In the genomic region with DNA sequence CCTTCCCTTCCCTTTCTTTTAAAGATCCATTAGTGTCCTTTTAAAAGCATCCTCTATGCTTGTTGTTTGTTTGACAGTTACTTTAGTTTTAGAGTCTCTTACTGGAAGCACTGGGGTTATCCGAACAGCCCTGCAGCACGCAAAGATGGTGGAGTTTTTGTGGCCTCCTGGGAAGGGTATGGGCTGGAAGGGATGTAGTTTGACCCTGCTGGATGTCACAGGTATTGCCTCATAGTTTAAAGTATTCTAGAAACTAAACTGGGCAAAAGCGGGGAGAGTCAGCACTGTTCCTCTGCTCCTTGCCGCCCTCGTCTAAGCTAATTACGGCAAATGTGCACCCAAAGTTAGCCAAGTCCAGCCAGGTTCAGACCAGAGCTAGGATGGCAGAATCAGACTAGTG, we compare ENCODE assay signal across 13 cellular contexts. TPM values are rescaled to one million over a fixed set of nuclear protein-coding genes. Genes with fewer than 3 reads are reported as not detected.
A peak's percentile ranks its signal among the peaks of the same experiment; 100 is the strongest.
DNase-seq lines count a peak whose midpoint lies in the region; ATAC-seq, FAIRE-seq and TF ChIP-seq lines count a peak whose summit lies in the region.
"Had no signal": no experiment of that assay in that cellular context is flagged by ENCODE, and none has a peak within 500 bp of the region (broad histone marks: within the 10 kb centered on the region; RNA-seq: fewer than 3 reads in every experiment).

No MANE protein-coding gene starts in this region.

- dilution Hi-C loops in keratinocyte (cut with MboI; ENCODE audit: extremely low pct_ligation_motif_present, low sequenced_read_pairs): no loop called here

- H2AFZ ChIP-seq in DND-41 (ENCODE audit: low read depth, low read length) (no peak overlapping the region), keratinocyte (ENCODE audit: control insufficient read depth, low read length) (no peak overlapping the region)

- no peak for DNase-seq in DND-41
- DNase-seq in HFF-Myc (ENCODE audit: extremely low read depth, low read depth): no peak
- peak; percentile 53 for DNase-seq in SK-MEL-5 (ENCODE audit: low read depth, low spot score)
- DNase-seq in keratinocyte (ENCODE audit: low read depth, low spot score): no peak
- no peak for DNase-seq in activated effector memory CD4-positive, alpha-beta T cell treated with anti-CD3 and anti-CD28 coated beads, Interleukin-2, amount 50 U/mL, for 16 hours
- DNase-seq in T-helper 2 cell: no peak
- DNase-seq in medulla oblongata (ENCODE audit: extremely low spot score): no peak
- DNase-seq: activated naive CD4-positive, alpha-beta T cell; DMS79; kidney glomerular epithelial cell; NCI-H1436 treated with DMSO at 0.1 percent for 48 hours had no signal

- H3K27me3 ChIP-seq in DND-41 (ENCODE audit: insufficient read depth, low read length, poor library complexity) (no peaks in the 10 kb centered on the region), keratinocyte (ENCODE audit: control insufficient read depth, extremely low read depth, insufficient read depth, low read length) (no peaks in the 10 kb centered on the region)

- in situ Hi-C loops in SK-MEL-5 (cut with HindIII; ENCODE audit: low pct_unique_long_range_greater_than_20kb, low sequenced_read_pairs): loop anchor here (5.0 kb wide), 1 partner anchor 39 kb away; no protein-coding TSS in a partner anchor

- H3K4me1 ChIP-seq in DND-41 (ENCODE audit: insufficient read depth, low read length): no peaks in the 10 kb centered on the region
- H3K4me1 ChIP-seq in keratinocyte (ENCODE audit: control insufficient read depth, extremely low read depth, insufficient read depth, low read length): no peaks in the 10 kb centered on the region
- H3K4me1 ChIP-seq: prostate gland had no signal

- no peaks in the 10 kb centered on the region for H3K79me2 ChIP-seq in DND-41 (ENCODE audit: insufficient read depth, low read length)
- no peaks in the 10 kb centered on the region for H3K79me2 ChIP-seq in keratinocyte (ENCODE audit: control insufficient read depth, insufficient read depth, low read length)

- H3K36me3 ChIP-seq in DND-41 (ENCODE audit: insufficient read depth, low read length) (no peaks in the 10 kb centered on the region), keratinocyte (ENCODE audit: control insufficient read depth in 2 of 2, extremely low read depth in 1 of 2, insufficient read depth in 2 of 2, low read length in 2 of 2) (no peaks in the 10 kb centered on the region)
- H3K36me3 ChIP-seq: prostate gland had no signal

- H3K27ac ChIP-seq in DND-41 (ENCODE audit: low read length) (no peak overlapping the region), keratinocyte (ENCODE audit: control insufficient read depth, insufficient read depth, low read length) (no peak overlapping the region)
- H3K27ac ChIP-seq: prostate gland had no signal

- H3K9me1 ChIP-seq in keratinocyte (ENCODE audit: control insufficient read depth, extremely low read depth, insufficient read depth, low read length): no peaks in the 10 kb centered on the region

- H3K4me2 ChIP-seq in DND-41 (ENCODE audit: insufficient read depth, low read length) (no peak overlapping the region), keratinocyte (ENCODE audit: control insufficient read depth, extremely low read depth, insufficient read depth, low read depth, low read length) (no peak overlapping the region)

- FAIRE-seq in keratinocyte (lab: Jason Lieb, UNC): no peak

- H3K9ac ChIP-seq in DND-41 (ENCODE audit: low read depth, low read length) (no peak overlapping the region), keratinocyte (ENCODE audit: control insufficient read depth, extremely low read depth, insufficient read depth, low read length) (no peak overlapping the region)

- H3K4me3 ChIP-seq in DND-41 (ENCODE audit: low read depth in 1 of 2, low read length in 2 of 2) (no peak overlapping the region), HFF-Myc (replicated peaks; ENCODE audit: low read depth, low read length) (no peak overlapping the region), keratinocyte (ENCODE audit: control insufficient read depth in 2 of 3, extremely low read depth in 1 of 3, insufficient read depth in 2 of 3, low read depth in 1 of 3, low read length in 3 of 3) (no peak overlapping the region)
- H3K4me3 ChIP-seq: prostate gland had no signal

- H3K9me3 ChIP-seq in DND-41 (ENCODE audit: insufficient read depth, low read length, severe bottlenecking) (no peaks in the 10 kb centered on the region), keratinocyte (ENCODE audit: control insufficient read depth, low read depth, low read length) (no peaks in the 10 kb centered on the region)
- H3K9me3 ChIP-seq: prostate gland had no signal

- H4K20me1 ChIP-seq in DND-41 (ENCODE audit: insufficient read depth, low read length) (no peaks in the 10 kb centered on the region), keratinocyte (ENCODE audit: control insufficient read depth, extremely low read depth, insufficient read depth, low read length) (no peaks in the 10 kb centered on the region)

- TF ChIP-seq CTCF in DND-41 (IDR thresholded peaks at IDR 0.05; ENCODE audit: borderline replicate concordance, extremely low read depth, low read length, poor library complexity, severe bottlenecking) (peak; percentile 28), HFF-Myc (IDR thresholded peaks at IDR 0.05; ENCODE audit: low read depth, low read length, missing control alignments) (peak; percentile 19), keratinocyte (optimal IDR thresholded peaks at IDR 0.05 in 1 of 3, IDR thresholded peaks at IDR 0.05 in 1 of 3, conservative IDR thresholded peaks at IDR 0.05 in 1 of 3; ENCODE audit: extremely low read depth in 1 of 3, insufficient read depth in 2 of 3, low read length in 3 of 3) (peak; percentile 6 to 28 (median 25))

- ATAC-seq in DND-41 (ENCODE audit: insufficient read depth, low read depth) (0 out of 3 replicates have a peak, but pooled peaks have one; percentile 58), HG03439 (IDR thresholded peaks at IDR 0.05; ENCODE audit: unreplicated experiment) (no peak)

RNA-seq across cellular contexts. Expression of a gene that starts 35.8 kb away (rescaled TPM):
- total RNA-seq in SK-MEL-5 (2014; rRNA removed; shearing (Covaris generic)): 54.9 and 59.5 TPM in 2 replicates
- 30.2 and 44.6 TPM in 2 replicates for polyA plus RNA-seq in SK-MEL-5 (2015; cell fraction: cytosol; rRNA removed)
- polyA plus RNA-seq in SK-MEL-5 (2015; cell fraction: nucleus; rRNA removed): 10.2 and 16.1 TPM in 2 replicates
- polyA plus RNA-seq in keratinocyte: 41.7 to 84.1 TPM (median 56.9 TPM) in 3 replicates
- 234 TPM for polyA plus RNA-seq in keratinocyte (2011; ENCODE audit: low read depth)
- polyA plus RNA-seq in keratinocyte (2011; cell fraction: cytosol; rRNA removed): 31.0 and 75.0 TPM in 2 replicates
- 74.0 and 79.8 TPM in 2 replicates for polyA plus RNA-seq in keratinocyte (2011; cell fraction: nucleus; rRNA removed)
- 56.1 and 146 TPM in 2 replicates for polyA plus RNA-seq in keratinocyte (2012; ENCODE audit: low replicate concordance)
- 6.2 to 56.0 TPM (median 42.7 TPM) in 3 replicates for polyA minus RNA-seq in keratinocyte
- polyA minus RNA-seq in keratinocyte (2011; cell fraction: cytosol; rRNA and poly(A)+ RNA removed): 33.4 TPM
- 29.4 and 65.7 TPM in 2 replicates for polyA minus RNA-seq in keratinocyte (2011; cell fraction: nucleus; rRNA and poly(A)+ RNA removed)
